1 cellular context compared by ENCODE assay signal in genomic region chr1:229031491-229032341, GRCh38.
TF ChIP-seq lines count a peak whose summit lies in the region.

No MANE protein-coding gene starts in this region.

TF ChIP-seq in SK-N-SH, 30 proteins besides CTCF, POLR2A, EP300 and RAD21 (continued from another document):
- TF ChIP-seq REST (IDR thresholded peaks at IDR 0.05; ENCODE audit: low read depth, low read length), result no peak
- TF ChIP-seq POLR2AphosphoS5 (IDR thresholded peaks at IDR 0.05; ENCODE audit: low read depth, low read length), result no peak
- TF ChIP-seq IRF3 (IDR thresholded peaks at IDR 0.05; ENCODE audit: low read depth, low read length), result no peak
- TF ChIP-seq CHD2 (IDR thresholded peaks at IDR 0.05; ENCODE audit: low read length, partially characterized antibody), result no peak
- TF ChIP-seq MXI1 (IDR thresholded peaks at IDR 0.05; ENCODE audit: low read depth, low read length), result no peak
